ENCODE assay signal across 2 cellular contexts in genomic region chr1:113941245-113941559, GRCh38.
TF ChIP-seq lines count a peak whose summit lies in the region.

No MANE protein-coding gene starts in this region.

TF ChIP-seq in liver, 16 proteins besides CTCF, POLR2A, EP300 and RAD21:
- TF ChIP-seq FOXA2 (IDR thresholded peaks at IDR 0.05) (no peak), RXRA (IDR thresholded peaks at IDR 0.05) (peak; percentile 80 to 92), JUND (IDR thresholded peaks at IDR 0.05) (no peak), REST (IDR thresholded peaks at IDR 0.05) (no peak), EGR1 (IDR thresholded peaks at IDR 0.05; ENCODE audit: low read depth in 2 of 2) (no peak), SP1 (IDR thresholded peaks at IDR 0.05) (peak; percentile 24), TAF1 (conservative IDR thresholded peaks at IDR 0.05) (no peak), GABPA (IDR thresholded peaks at IDR 0.05 in 1 of 2, conservative IDR thresholded peaks at IDR 0.05 in 1 of 2) (no peak), HNF4G (IDR thresholded peaks at IDR 0.05) (no peak), NR2F2 (IDR thresholded peaks at IDR 0.05) (no peak), HNF4A (conservative IDR thresholded peaks at IDR 0.05) (peak; percentile 12 to 14), FOXA1 (IDR thresholded peaks at IDR 0.05) (no peak), MAX (IDR thresholded peaks at IDR 0.05) (no peak), YY1 (IDR thresholded peaks at IDR 0.05) (no peak), ATF3 (IDR thresholded peaks at IDR 0.05) (no peak)
- TF ChIP-seq, protein P1, sequence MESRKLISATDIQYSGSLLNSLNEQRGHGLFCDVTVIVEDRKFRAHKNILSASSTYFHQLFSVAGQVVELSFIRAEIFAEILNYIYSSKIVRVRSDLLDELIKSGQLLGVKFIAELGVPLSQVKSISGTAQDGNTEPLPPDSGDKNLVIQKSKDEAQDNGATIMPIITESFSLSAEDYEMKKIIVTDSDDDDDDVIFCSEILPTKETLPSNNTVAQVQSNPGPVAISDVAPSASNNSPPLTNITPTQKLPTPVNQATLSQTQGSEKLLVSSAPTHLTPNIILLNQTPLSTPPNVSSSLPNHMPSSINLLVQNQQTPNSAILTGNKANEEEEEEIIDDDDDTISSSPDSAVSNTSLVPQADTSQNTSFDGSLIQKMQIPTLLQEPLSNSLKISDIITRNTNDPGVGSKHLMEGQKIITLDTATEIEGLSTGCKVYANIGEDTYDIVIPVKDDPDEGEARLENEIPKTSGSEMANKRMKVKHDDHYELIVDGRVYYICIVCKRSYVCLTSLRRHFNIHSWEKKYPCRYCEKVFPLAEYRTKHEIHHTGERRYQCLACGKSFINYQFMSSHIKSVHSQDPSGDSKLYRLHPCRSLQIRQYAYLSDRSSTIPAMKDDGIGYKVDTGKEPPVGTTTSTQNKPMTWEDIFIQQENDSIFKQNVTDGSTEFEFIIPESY (IDR thresholded peaks at IDR 0.05): no peak
TF ChIP-seq in liver: peak in this region for 3.

TF ChIP-seq in HepG2, 621 proteins besides CTCF, POLR2A, EP300 and RAD21:
- TF ChIP-seq ZSCAN31 (CRISPR knock-in tag; IDR thresholded peaks at IDR 0.05; ENCODE audit: low read depth) (no peak), KAT7 (CRISPR knock-in tag; IDR thresholded peaks at IDR 0.05; ENCODE audit: borderline replicate concordance) (no peak), ZNF451 (CRISPR knock-in tag; IDR thresholded peaks at IDR 0.05) (no peak), ZNF484 (CRISPR knock-in tag; IDR thresholded peaks at IDR 0.05; ENCODE audit: borderline replicate concordance, low read depth) (no peak), ZNF501 (CRISPR knock-in tag; IDR thresholded peaks at IDR 0.05) (no peak), ZSCAN20 (CRISPR knock-in tag; IDR thresholded peaks at IDR 0.05; ENCODE audit: borderline replicate concordance) (no peak), SCMH1 (CRISPR knock-in tag; IDR thresholded peaks at IDR 0.05; ENCODE audit: borderline replicate concordance) (no peak), NPAS2 (CRISPR knock-in tag; IDR thresholded peaks at IDR 0.05; ENCODE audit: borderline replicate concordance) (no peak), HMG20A (CRISPR knock-in tag; IDR thresholded peaks at IDR 0.05; ENCODE audit: borderline replicate concordance) (no peak)
- TF ChIP-seq, protein P2, sequence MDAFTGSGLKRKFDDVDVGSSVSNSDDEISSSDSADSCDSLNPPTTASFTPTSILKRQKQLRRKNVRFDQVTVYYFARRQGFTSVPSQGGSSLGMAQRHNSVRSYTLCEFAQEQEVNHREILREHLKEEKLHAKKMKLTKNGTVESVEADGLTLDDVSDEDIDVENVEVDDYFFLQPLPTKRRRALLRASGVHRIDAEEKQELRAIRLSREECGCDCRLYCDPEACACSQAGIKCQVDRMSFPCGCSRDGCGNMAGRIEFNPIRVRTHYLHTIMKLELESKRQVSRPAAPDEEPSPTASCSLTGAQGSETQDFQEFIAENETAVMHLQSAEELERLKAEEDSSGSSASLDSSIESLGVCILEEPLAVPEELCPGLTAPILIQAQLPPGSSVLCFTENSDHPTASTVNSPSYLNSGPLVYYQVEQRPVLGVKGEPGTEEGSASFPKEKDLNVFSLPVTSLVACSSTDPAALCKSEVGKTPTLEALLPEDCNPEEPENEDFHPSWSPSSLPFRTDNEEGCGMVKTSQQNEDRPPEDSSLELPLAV (CRISPR knock-in tag; conservative IDR thresholded peaks at IDR 0.05; ENCODE audit: low read depth): no peak
- TF ChIP-seq, protein P3, sequence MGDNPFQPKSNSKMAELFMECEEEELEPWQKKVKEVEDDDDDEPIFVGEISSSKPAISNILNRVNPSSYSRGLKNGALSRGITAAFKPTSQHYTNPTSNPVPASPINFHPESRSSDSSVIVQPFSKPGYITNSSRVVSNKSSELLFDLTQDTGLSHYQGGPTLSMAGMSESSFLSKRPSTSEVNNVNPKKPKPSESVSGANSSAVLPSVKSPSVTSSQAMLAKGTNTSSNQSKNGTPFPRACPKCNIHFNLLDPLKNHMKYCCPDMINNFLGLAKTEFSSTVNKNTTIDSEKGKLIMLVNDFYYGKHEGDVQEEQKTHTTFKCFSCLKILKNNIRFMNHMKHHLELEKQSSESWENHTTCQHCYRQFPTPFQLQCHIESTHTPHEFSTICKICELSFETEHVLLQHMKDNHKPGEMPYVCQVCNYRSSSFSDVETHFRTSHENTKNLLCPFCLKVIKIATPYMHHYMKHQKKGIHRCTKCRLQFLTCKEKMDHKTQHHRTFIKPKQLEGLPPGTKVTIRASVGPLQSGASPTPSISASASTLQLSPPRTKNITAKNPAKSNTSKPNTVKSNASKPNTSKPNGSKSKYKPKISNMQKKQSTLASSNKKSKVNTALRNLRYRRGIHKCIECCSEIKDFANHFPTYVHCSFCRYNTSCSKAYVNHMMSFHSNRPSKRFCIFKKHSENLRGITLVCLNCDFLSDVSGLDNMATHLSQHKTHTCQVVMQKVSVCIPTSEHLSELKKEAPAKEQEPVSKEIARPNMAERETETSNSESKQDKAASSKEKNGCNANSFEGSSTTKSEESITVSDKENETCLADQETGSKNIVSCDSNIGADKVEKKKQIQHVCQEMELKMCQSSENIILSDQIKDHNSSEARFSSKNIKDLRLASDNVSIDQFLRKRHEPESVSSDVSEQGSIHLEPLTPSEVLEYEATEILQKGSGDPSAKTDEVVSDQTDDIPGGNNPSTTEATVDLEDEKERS (CRISPR knock-in tag; IDR thresholded peaks at IDR 0.05): no peak
